In genomic region chr20:19070681-19071441, GRCh38 we compare ENCODE assay signal across 17 cellular contexts.
A peak's percentile ranks its signal among the peaks of the same experiment; 100 is the strongest.
DNase-seq lines count a peak whose midpoint lies in the region; ATAC-seq, FAIRE-seq and TF ChIP-seq lines count a peak whose summit lies in the region.
"Had no signal": no experiment of that assay in that cellular context is flagged by ENCODE, and none has a peak within 500 bp of the region (broad histone marks: within the 10 kb centered on the region; RNA-seq: fewer than 3 reads in every experiment).

No MANE protein-coding gene starts in this region.

- peaks cover 2% of the 10 kb centered on the region; the same call in 1 of the 2 replicates for H3K27me3 ChIP-seq in OCI-LY3 (ENCODE audit: low read depth, low read length)
- no peaks in the 10 kb centered on the region for H3K27me3 ChIP-seq in vagina
- H3K27me3 ChIP-seq: gastrocnemius medialis, upper lobe of left lung had no signal

- TF ChIP-seq CTCF in OCI-LY3 (IDR thresholded peaks at IDR 0.05; ENCODE audit: low read depth, low read length) (no peak), vagina (IDR thresholded peaks at IDR 0.05) (no peak)

- H3K4me2 ChIP-seq in OCI-LY3 (ENCODE audit: low read length): no peak overlapping the region
- H3K4me2 ChIP-seq: KMS-11 had no signal

- H3K9me3 ChIP-seq in OCI-LY3 (ENCODE audit: insufficient read depth, low read length) (0 out of 2 replicates have a peak, but pooled peaks cover 6% of the 10 kb centered on the region), vagina (no peaks in the 10 kb centered on the region)
- H3K9me3 ChIP-seq: gastrocnemius medialis, upper lobe of left lung had no signal

- ATAC-seq in GM21367 (IDR thresholded peaks at IDR 0.05; ENCODE audit: unreplicated experiment): peak; percentile 35
- ATAC-seq in HG03060 (IDR thresholded peaks at IDR 0.05; ENCODE audit: low read depth, unreplicated experiment): peak; percentile 23
- no peak for ATAC-seq in HG03039 (IDR thresholded peaks at IDR 0.05; ENCODE audit: unreplicated experiment)
- ATAC-seq: gastrocnemius medialis; natural killer cell treated with Interleukin-12 subunit alpha and Interleukin-12 subunit beta and Interleukin-15 and Interleukin-18, amount 100 ng/mL, for 72 hours had no signal

- H3K9ac ChIP-seq in OCI-LY3 (ENCODE audit: low read length): no peak overlapping the region
- H3K9ac ChIP-seq: KMS-11 had no signal

- FAIRE-seq in GM12892 (lab: Jason Lieb, UNC): peak; percentile 87

- peaks cover 36% of the 10 kb centered on the region for H3K4me1 ChIP-seq in OCI-LY3 (ENCODE audit: low read length)
- H3K4me1 ChIP-seq in vagina: no peaks in the 10 kb centered on the region
- H3K4me1 ChIP-seq: gastrocnemius medialis, upper lobe of left lung had no signal

- H3K27ac ChIP-seq in OCI-LY3 (ENCODE audit: low read length): peak overlapping the region; percentile 13; the same call in 1 of the 2 replicates
- H3K27ac ChIP-seq in vagina: no peak overlapping the region
- H3K27ac ChIP-seq: gastrocnemius medialis, KMS-11, skin epidermis, upper lobe of left lung, WERI-Rb-1 had no signal

- H3K4me3 ChIP-seq in OCI-LY3 (ENCODE audit: low read length) (no peak overlapping the region), vagina (no peak overlapping the region)
- H3K4me3 ChIP-seq: gastrocnemius medialis, skin epidermis, upper lobe of left lung had no signal

- H4K20me1 ChIP-seq in OCI-LY3 (ENCODE audit: insufficient read depth, low read length): no peaks in the 10 kb centered on the region

- TF ChIP-seq POLR2A in GM12892 (IDR thresholded peaks at IDR 0.05; ENCODE audit: low read depth, low read length) (no peak), vagina (IDR thresholded peaks at IDR 0.05) (no peak)

- DNase-seq in GM12892 (ENCODE audit: insufficient read length) (no peak), occipital lobe (lab: John Stamatoyannopoulos, UW) (no peak), vagina (ENCODE audit: extremely low spot score in 2 of 2) (no peak)
- DNase-seq in activated CD4-positive, CD25-positive, alpha-beta regulatory T cell (lab: John Stamatoyannopoulos, UW): no peak
- DNase-seq: aorta, EL, gastrocnemius medialis, NCI-H2227 treated with DMSO at 0.1 percent for 48 hours, upper lobe of left lung, WERI-Rb-1 had no signal

- no peak overlapping the region for H2AFZ ChIP-seq in OCI-LY3 (ENCODE audit: low read depth, low read length)

- intact Hi-C loops in vagina (cut with DNase I): no loop called here

- H3K36me3 ChIP-seq in OCI-LY3 (replicated peaks; ENCODE audit: low read depth, low read length) (no peaks in the 10 kb centered on the region), vagina (no peaks in the 10 kb centered on the region)
- H3K36me3 ChIP-seq: gastrocnemius medialis, upper lobe of left lung, WERI-Rb-1 had no signal

- no peaks in the 10 kb centered on the region for H3K79me2 ChIP-seq in OCI-LY3 (ENCODE audit: low read length)
